Comparison of ENCODE assay signal across 1 cellular context in the genomic region with DNA sequence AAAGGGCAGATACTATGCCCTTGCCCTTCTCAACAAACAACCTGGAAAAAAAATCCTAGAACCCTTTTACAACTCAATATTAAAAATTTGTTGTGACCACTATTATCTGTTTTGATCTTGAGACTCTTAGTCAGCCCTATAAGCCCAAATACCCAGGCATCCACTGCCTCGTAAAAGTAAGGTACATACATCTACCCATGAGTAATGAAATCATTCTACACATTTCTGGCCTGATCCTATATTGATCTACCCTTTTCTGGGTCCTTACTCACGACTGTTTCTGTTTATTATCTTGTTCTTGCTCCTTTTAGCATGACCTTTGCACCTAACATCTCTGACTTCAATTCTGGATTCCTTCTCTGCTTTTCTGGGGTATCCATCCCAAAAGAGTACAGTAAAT.
TF ChIP-seq lines count a peak whose summit lies in the region.

No MANE protein-coding gene starts in this region.

TF ChIP-seq in SK-N-SH treated with all-trans-retinoic acid at 6 μM for 48 hours, 23 proteins besides CTCF, POLR2A, EP300 and RAD21 (continued from another document):
- TF ChIP-seq, protein P1, sequence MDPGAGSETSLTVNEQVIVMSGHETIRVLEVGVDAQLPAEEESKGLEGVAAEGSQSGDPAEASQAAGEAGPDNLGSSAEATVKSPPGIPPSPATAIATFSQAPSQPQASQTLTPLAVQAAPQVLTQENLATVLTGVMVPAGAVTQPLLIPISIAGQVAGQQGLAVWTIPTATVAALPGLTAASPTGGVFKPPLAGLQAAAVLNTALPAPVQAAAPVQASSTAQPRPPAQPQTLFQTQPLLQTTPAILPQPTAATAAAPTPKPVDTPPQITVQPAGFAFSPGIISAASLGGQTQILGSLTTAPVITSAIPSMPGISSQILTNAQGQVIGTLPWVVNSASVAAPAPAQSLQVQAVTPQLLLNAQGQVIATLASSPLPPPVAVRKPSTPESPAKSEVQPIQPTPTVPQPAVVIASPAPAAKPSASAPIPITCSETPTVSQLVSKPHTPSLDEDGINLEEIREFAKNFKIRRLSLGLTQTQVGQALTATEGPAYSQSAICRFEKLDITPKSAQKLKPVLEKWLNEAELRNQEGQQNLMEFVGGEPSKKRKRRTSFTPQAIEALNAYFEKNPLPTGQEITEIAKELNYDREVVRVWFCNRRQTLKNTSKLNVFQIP (CRISPR knock-in tag; IDR thresholded peaks at IDR 0.05; ENCODE audit: borderline replicate concordance, low read depth), result no peak
- TF ChIP-seq CSDC2 (CRISPR knock-in tag; IDR thresholded peaks at IDR 0.05) (no peak), ZFP3 (CRISPR knock-in tag; IDR thresholded peaks at IDR 0.05) (peak; percentile 79; the same call in 1 of the 2 replicates), SNAI2 (CRISPR knock-in tag; IDR thresholded peaks at IDR 0.05) (0 out of 2 replicates have a peak, but pooled peaks have one; percentile 26), ZFP30 (CRISPR knock-in tag; IDR thresholded peaks at IDR 0.05) (no peak)
